Comparison of ENCODE assay signal across 23 cellular contexts in the genomic region with DNA sequence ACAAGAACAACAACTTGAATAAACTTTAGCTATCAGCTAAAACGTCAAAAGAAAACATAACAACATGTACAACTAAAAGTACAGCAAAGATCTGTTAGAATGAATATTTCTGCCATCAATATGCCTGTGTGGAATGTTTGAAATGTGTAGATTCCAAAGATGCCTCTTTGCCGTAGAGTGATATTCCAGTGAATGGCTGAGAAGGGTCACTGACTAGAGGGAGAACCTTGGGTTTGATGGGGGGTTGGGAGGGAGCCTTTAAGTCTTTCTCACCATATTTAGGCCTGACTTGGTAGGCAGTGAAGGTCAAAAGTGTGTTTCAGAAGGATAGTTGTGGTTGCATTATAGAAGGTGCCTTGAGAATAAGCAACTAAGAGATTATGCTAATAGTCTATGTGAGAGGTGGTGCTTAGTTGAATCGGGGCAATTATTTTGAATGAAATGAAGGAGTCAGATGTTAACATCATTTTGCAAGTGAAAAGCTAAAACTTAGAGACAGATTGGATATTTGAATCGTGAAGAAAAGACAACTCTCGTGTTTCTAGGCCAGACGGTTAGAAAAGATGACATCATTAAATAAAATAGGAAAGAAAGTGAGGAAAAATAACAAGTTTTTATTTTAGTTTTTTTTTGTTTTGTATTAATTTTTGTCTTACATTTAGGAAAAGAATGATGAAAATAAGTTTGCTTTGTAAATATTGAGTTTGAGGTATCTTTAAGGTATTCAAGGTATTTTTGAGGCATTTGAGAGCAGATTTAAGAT. TPM values are rescaled to one million over a fixed set of nuclear protein-coding genes. Genes with fewer than 3 reads are reported as not detected.
DNase-seq lines count a peak whose midpoint lies in the region; ATAC-seq, FAIRE-seq and TF ChIP-seq lines count a peak whose summit lies in the region.
"Had no signal": no experiment of that assay in that cellular context is flagged by ENCODE, and none has a peak within 500 bp of the region (broad histone marks: within the 10 kb centered on the region; RNA-seq: fewer than 3 reads in every experiment).

No MANE protein-coding gene starts in this region.

- TF ChIP-seq EP300 in A549 (IDR thresholded peaks at IDR 0.05) (no peak), GM12878 (IDR thresholded peaks at IDR 0.05; ENCODE audit: borderline replicate concordance in 1 of 2, control insufficient read depth in 1 of 2, low read depth in 2 of 2, low read length in 2 of 2) (no peak)

- H3K4me2 ChIP-seq in A549, result no peak overlapping the region
- H3K4me2 ChIP-seq in IMR-90 (ENCODE audit: low read depth, low read length), result no peak overlapping the region
- H3K4me2 ChIP-seq in GM12878 (ENCODE audit: control insufficient read depth, insufficient read depth), result no peak overlapping the region
- H3K4me2 ChIP-seq in hepatocyte, result no peak overlapping the region
- H3K4me2 ChIP-seq: BLaER1 had no signal

- no peak overlapping the region for H2AK5ac ChIP-seq in IMR-90 (ENCODE audit: low read depth, low read length)

- H3K9me3 Mint-ChIP-seq in stimulated activated naive B cell treated with anti-CD40 and anti-IgM and Interleukin-4, amounts not matched to agents 10 μg/mL and 1 μg/mL and 100 μg/mL, for 72 hours, result peaks cover 0 to 8% of the 10 kb centered on the region in 2 donors

- dilution Hi-C loops in IMR-90 (cut with HindIII; ENCODE audit: low sequenced_read_pairs, unreplicated experiment), result no loop called here

- H4K20me1 ChIP-seq in IMR-90 (ENCODE audit: insufficient read depth, low read length) (no peaks in the 10 kb centered on the region), GM12878 (ENCODE audit: control insufficient read depth, insufficient read depth) (no peaks in the 10 kb centered on the region), hepatocyte (ENCODE audit: insufficient read depth, poor library complexity, severe bottlenecking) (no peaks in the 10 kb centered on the region)
- H4K20me1 ChIP-seq: BLaER1 had no signal

- no peak overlapping the region for H2AK9ac ChIP-seq in IMR-90 (replicated peaks; ENCODE audit: low read depth, low read length, poor library complexity)

- H3K56ac ChIP-seq in IMR-90 (ENCODE audit: extremely low read depth, insufficient read depth, low read length), result no peak overlapping the region

- in situ Hi-C loops in IMR-90 (cut with MboI; ENCODE audit: low sequenced_read_pairs) (no loop called here), GM12878 (cut with MboI) (no loop called here)

- H3K27ac Mint-ChIP-seq in stimulated activated naive B cell treated with anti-CD40 and anti-IgM and Interleukin-4, amounts not matched to agents 10 μg/mL and 1 μg/mL and 100 μg/mL, for 72 hours, result no peak overlapping the region
- H3K27ac Mint-ChIP-seq in T-helper 17 cell, result no peak overlapping the region

- H3K27me3 ChIP-seq in IMR-90 (ENCODE audit: control insufficient read depth, insufficient read depth, low read length) (no peaks in the 10 kb centered on the region), GM12878 (replicated peaks in 1 of 2; ENCODE audit: control insufficient read depth in 2 of 2, insufficient read depth in 2 of 2, low read length in 1 of 2) (no peaks in the 10 kb centered on the region), hepatocyte (no peaks in the 10 kb centered on the region)
- H3K27me3 ChIP-seq: BLaER1, Peyer's patch, SJSA1 had no signal

- no peak overlapping the region for H2BK120ac ChIP-seq in IMR-90 (ENCODE audit: low read depth, low read length)

- no peaks in the 10 kb centered on the region for H3K79me1 ChIP-seq in IMR-90 (ENCODE audit: low read depth in 1 of 2, low read length in 2 of 2)

- peaks cover 0 to 2% of the 10 kb centered on the region in 2 donors for H3K36me3 Mint-ChIP-seq in stimulated activated naive B cell treated with anti-CD40 and anti-IgM and Interleukin-4, amounts not matched to agents 10 μg/mL and 1 μg/mL and 100 μg/mL, for 72 hours
- H3K36me3 Mint-ChIP-seq in T-helper 17 cell (ENCODE audit: low read depth), result no peaks in the 10 kb centered on the region
- H3K36me3 Mint-ChIP-seq: CD4-positive, alpha-beta memory T cell had no signal

- RAD21 ChIA-PET in GM12878 (lab: Charles Lee; ENCODE audit: unreplicated experiment), result no interaction called here

- H3K4me3 ChIP-seq in A549 (no peak overlapping the region), IMR-90 (ENCODE audit: insufficient read depth, low read depth, low read length) (no peak overlapping the region), GM12878 (no peak overlapping the region), hepatocyte (no peak overlapping the region)
- H3K4me3 ChIP-seq: BLaER1, Peyer's patch, SJSA1 had no signal

- H3K27me3 Mint-ChIP-seq in stimulated activated naive B cell treated with anti-CD40 and anti-IgM and Interleukin-4, amounts not matched to agents 10 μg/mL and 1 μg/mL and 100 μg/mL, for 72 hours, result no peaks in the 10 kb centered on the region
- no peaks in the 10 kb centered on the region for H3K27me3 Mint-ChIP-seq in T-helper 17 cell
- H3K27me3 Mint-ChIP-seq: CD4-positive, alpha-beta memory T cell had no signal

- H4K91ac ChIP-seq in IMR-90 (ENCODE audit: insufficient read depth, low read depth, low read length), result no peak overlapping the region

- whole genome bisulfite sequencing in A549 (ENCODE audit: missing lambda C conversion rate), result 81% methylated on average over 6 of the region's 6 CpGs
- 100% methylated on average over 1 of the region's 6 CpGs; no CpG with 5 or more reads in 1 of the 2 experiments for WGBS in IMR-90 (ENCODE audit: extremely low coverage in 2 of 2, insufficient read length in 1 of 2), 2 experiments
- 34% methylated on average over 6 of the region's 6 CpGs for WGBS in GM12878 (ENCODE audit: insufficient coverage, insufficient replicate concordance, low lambda C conversion rate, missing lambda C conversion rate)
- WGBS in hepatocyte (ENCODE audit: low lambda C conversion rate, missing lambda C conversion rate), result 86% methylated on average over 6 of the region's 6 CpGs

- peaks cover 14% of the 10 kb centered on the region; the same call in 1 of the 3 replicates for H3K4me1 ChIP-seq in A549
- H3K4me1 ChIP-seq in IMR-90 (ENCODE audit: control insufficient read depth, insufficient read depth, low read length), result 0 out of 2 replicates have a peak, but pooled peaks cover 1% of the 10 kb centered on the region
- H3K4me1 ChIP-seq in GM12878 (ENCODE audit: control insufficient read depth, insufficient read depth, low read length), result no peaks in the 10 kb centered on the region
- H3K4me1 ChIP-seq in hepatocyte (ENCODE audit: insufficient read depth), result peaks cover 7% of the 10 kb centered on the region
- H3K4me1 ChIP-seq: BLaER1, Peyer's patch, SJSA1 had no signal

- H3K9me3 ChIP-seq in A549 (peaks cover 5% of the 10 kb centered on the region; the same call in 1 of the 3 replicates), IMR-90 (ENCODE audit: control insufficient read depth, insufficient read depth, low read length) (no peaks in the 10 kb centered on the region), GM12878 (replicated peaks; ENCODE audit: control insufficient read depth, insufficient read depth, low read length) (no peaks in the 10 kb centered on the region; the same call in 2 of the 3 replicates), hepatocyte (ENCODE audit: low read depth) (no peaks in the 10 kb centered on the region), T-helper 17 cell (ENCODE audit: control insufficient read depth, low read length, poor library complexity, severe bottlenecking) (no peaks in the 10 kb centered on the region)
- H3K9me3 ChIP-seq: BLaER1, Peyer's patch, SJSA1 had no signal

- H2BK5ac ChIP-seq in IMR-90 (ENCODE audit: low read depth, low read length, poor library complexity, severe bottlenecking), result no peak overlapping the region

- no peak overlapping the region for H3K23ac ChIP-seq in IMR-90 (ENCODE audit: low read depth, low read length)

- intact Hi-C loops in IMR-90 (cut with micrococcal nuclease), result no loop called here
- intact Hi-C loops in GM12878 (cut with micrococcal nuclease; ENCODE audit: unreplicated experiment), result no loop called here

- no peak overlapping the region for H3K18ac ChIP-seq in IMR-90 (ENCODE audit: low read depth, low read length)

- H3K36me3 ChIP-seq in IMR-90 (ENCODE audit: control insufficient read depth, insufficient read depth, low read length) (no peaks in the 10 kb centered on the region), GM12878 (ENCODE audit: control insufficient read depth in 2 of 2, insufficient read depth in 2 of 2, low read length in 1 of 2) (no peaks in the 10 kb centered on the region), hepatocyte (replicated peaks; ENCODE audit: insufficient read depth, low read depth) (no peaks in the 10 kb centered on the region)
- H3K36me3 ChIP-seq: BLaER1, Peyer's patch, SJSA1 had no signal

- no peak overlapping the region; a peak in 1 of 6 replicates for H3K27ac ChIP-seq in A549
- H3K27ac ChIP-seq in IMR-90 (ENCODE audit: insufficient read depth, low read length), result no peak overlapping the region
- H3K27ac ChIP-seq in GM12878 (ENCODE audit: control insufficient read depth, insufficient read depth), result no peak overlapping the region
- H3K27ac ChIP-seq in hepatocyte, result peak overlapping the region; percentile 7
- H3K27ac ChIP-seq: BLaER1, HL-60, Peyer's patch, SJSA1 had no signal

- TF ChIP-seq CTCF in A549 (IDR thresholded peaks at IDR 0.05) (no peak), IMR-90 (conservative IDR thresholded peaks at IDR 0.05; ENCODE audit: low read depth, low read length) (no peak), GM12878 (IDR thresholded peaks at IDR 0.05 in 2 of 3, conservative IDR thresholded peaks at IDR 0.05 in 1 of 3; ENCODE audit: control insufficient read depth in 2 of 3, extremely low read depth in 1 of 3, insufficient read depth in 1 of 3, low read depth in 3 of 3, low read length in 3 of 3) (no peak), hepatocyte (IDR thresholded peaks at IDR 0.05; ENCODE audit: poor library complexity) (no peak)

- BruUV-seq in IMR-90 (replicated peaks; lab: Mats Ljungman, UMichigan) (no TSS peak), GM12878 (replicated peaks; lab: Mats Ljungman, UMichigan) (no TSS peak)

- H3K9me2 ChIP-seq in hepatocyte (replicated peaks; ENCODE audit: insufficient read depth), result no peaks in the 10 kb centered on the region

- H4K8ac ChIP-seq in IMR-90 (ENCODE audit: low read depth in 2 of 2, low read length in 2 of 2), result no peak overlapping the region

- TF ChIP-seq RAD21 in A549 (conservative IDR thresholded peaks at IDR 0.05 in 1 of 2, IDR thresholded peaks at IDR 0.05 in 1 of 2) (no peak), IMR-90 (IDR thresholded peaks at IDR 0.05; ENCODE audit: low read length) (no peak), GM12878 (IDR thresholded peaks at IDR 0.05; ENCODE audit: insufficient read depth, low read depth, low read length) (no peak)

- H2BK15ac ChIP-seq in IMR-90 (ENCODE audit: low read depth, low read length), result no peak overlapping the region

- H2AFZ ChIP-seq in IMR-90 (replicated peaks; ENCODE audit: low read length, poor library complexity) (no peak overlapping the region), GM12878 (ENCODE audit: control insufficient read depth, low read depth, low read length) (no peak overlapping the region), hepatocyte (no peak overlapping the region)

- H2BK20ac ChIP-seq in IMR-90 (ENCODE audit: low read depth, low read length), result no peak overlapping the region

- no peak for DNase-seq in A549 (ENCODE audit: low read depth in 1 of 2, low spot score in 1 of 2)
- no peak for DNase-seq in IMR-90
- DNase-seq in GM12878 (ENCODE audit: low read depth, low spot score), result no peak
- DNase-seq in hepatocyte (ENCODE audit: low spot score), result no peak
- no peak for DNase-seq in stimulated activated naive B cell treated with anti-CD40 and anti-IgM and Interleukin-4, amounts not matched to agents 10 μg/mL and 1 μg/mL and 100 μg/mL, for 72 hours
- no peak for DNase-seq in NCI-H1694 (lab: John Stamatoyannopoulos, UW)
- DNase-seq in T-helper 17 cell, result no peak
- DNase-seq: CD4-positive, alpha-beta memory T cell; DMS153; H7; NCI-H1092 treated with DMSO at 0.1 percent for 48 hours; NCI-H146; NCI-H2081 treated with DMSO at 0.1 percent for 48 hours; NCI-H446 treated with DMSO at 0.1 percent for 48 hours; NK-92 treated with Interleukin-12 subunit alpha and Interleukin-12 subunit beta, amount 100 ng/mL, for 24 hours; Peyer's patch had no signal

- H3K4me1 Mint-ChIP-seq in stimulated activated naive B cell treated with anti-CD40 and anti-IgM and Interleukin-4, amounts not matched to agents 10 μg/mL and 1 μg/mL and 100 μg/mL, for 72 hours, result no peaks in the 10 kb centered on the region
- no peaks in the 10 kb centered on the region for H3K4me1 Mint-ChIP-seq in T-helper 17 cell
- H3K4me1 Mint-ChIP-seq: CD4-positive, alpha-beta memory T cell had no signal

- SMC1A ChIA-PET in GM12878 (lab: Charles Lee; ENCODE audit: uncharacterized antibody, unreplicated experiment), result no interaction called here

- H3K4me3 Mint-ChIP-seq in stimulated activated naive B cell treated with anti-CD40 and anti-IgM and Interleukin-4, amounts not matched to agents 10 μg/mL and 1 μg/mL and 100 μg/mL, for 72 hours, result no peak overlapping the region
- no peak overlapping the region for H3K4me3 Mint-ChIP-seq in T-helper 17 cell
- H3K4me3 Mint-ChIP-seq: CD4-positive, alpha-beta memory T cell had no signal

- H3K79me2 ChIP-seq in GM12878 (ENCODE audit: control insufficient read depth, insufficient read depth, low read length) (no peaks in the 10 kb centered on the region), hepatocyte (no peaks in the 10 kb centered on the region)

- H3K4ac ChIP-seq in IMR-90 (ENCODE audit: low read depth, low read length), result no peak overlapping the region

- no peak overlapping the region for H4K5ac ChIP-seq in IMR-90 (ENCODE audit: low read depth, low read length)

- H3K9me1 ChIP-seq in IMR-90 (ENCODE audit: insufficient read depth, low read length), result no peaks in the 10 kb centered on the region

- no peak overlapping the region for H3K14ac ChIP-seq in IMR-90 (replicated peaks; ENCODE audit: low read depth, low read length)

- TF ChIP-seq POLR2A in A549 (IDR thresholded peaks at IDR 0.05; ENCODE audit: low read length), result no peak
- TF ChIP-seq POLR2A in IMR-90 (IDR thresholded peaks at IDR 0.05; ENCODE audit: low read depth, low read length), result no peak
- no peak for TF ChIP-seq POLR2A in GM12878 (IDR thresholded peaks at IDR 0.05; ENCODE audit: low read depth, low read length)

- no peak overlapping the region for H3K9ac ChIP-seq in IMR-90 (ENCODE audit: low read depth, low read length)
- no peak overlapping the region for H3K9ac ChIP-seq in GM12878 (ENCODE audit: control insufficient read depth, insufficient read depth, low read length)
- H3K9ac ChIP-seq: BLaER1 had no signal

- ATAC-seq in A549 (no peak), IMR-90 (ENCODE audit: low read depth) (peak; percentile 35; the same call in 1 of the 2 replicates), GM12878 (no peak), T-helper 17 cell (no peak), GM18858 (IDR thresholded peaks at IDR 0.05; ENCODE audit: unreplicated experiment) (no peak)
- ATAC-seq in stimulated activated naive B cell treated with anti-CD40 and anti-IgM and Interleukin-4, amounts not matched to agents 10 μg/mL and 1 μg/mL and 100 μg/mL, for 72 hours (replicated peaks), result no peak

- POLR2A ChIA-PET in A549 (lab: Yijun Ruan, JAX), result no interaction called here
- POLR2A ChIA-PET in IMR-90 (lab: Charles Lee; ENCODE audit: unreplicated experiment), result no interaction called here
- POLR2A ChIA-PET in GM12878 (lab: Charles Lee), result no interaction called here

- FAIRE-seq in A549 (lab: Jason Lieb, UNC), result peak; percentile 70
- FAIRE-seq in GM12878 (lab: Jason Lieb, UNC), result no peak
- FAIRE-seq: GM12891, GM18507, HTR-8/SVneo had no signal

- CTCF ChIA-PET in A549 (lab: Yijun Ruan, JAX) (interaction anchor here (0.6 kb wide), 1 partner anchor 350 kb away, joined by 3 read pairs; no protein-coding TSS in a partner anchor), IMR-90 (lab: Yijun Ruan, JAX) (no interaction called here), GM12878 (lab: Yijun Ruan, JAX) (no interaction called here)

RNA-seq across cellular contexts. Expression of a gene that starts 53.8 kb away (rescaled TPM):
- polyA plus RNA-seq in A549 (2011; rRNA removed) (80.4 and 84.3 TPM in 2 replicates), A549 (2017; fragmentation: RNase III; extraction: RNeasy Plus Mini Kit Qiagen cat#74134 plus additional on column Dnase treatment) (14.9 to 26.3 TPM (median 17.6 TPM) in 3 replicates), IMR-90 (2012; rRNA removed) (1.6 TPM in 2 replicates), GM12878 (2011; rRNA removed) (not detected in 2 replicates), GM12878 (2014; fragmentation: Illumina TruSeq; extraction: Trizol) (1.5 and 1.7 TPM in 2 replicates), GM12878 (2014; fragmentation: Nextera tagmentation; extraction: Ambion mirVana) (1 to 10 TPM in 1 of 2 experiments, under 1 TPM in 1; 0.93 to 1.8 TPM), GM12878 (2014; rRNA removed) (0.70 and 0.96 TPM in 2 replicates), GM12878 (2016; fragmentation: Nextera tagmentation; extraction: Ambion mirVana) (1 to 10 TPM; 1.5 to 3.3 TPM), hepatocyte (20.8 and 21.3 TPM in 2 replicates)
- 3.8 and 4.3 TPM in 2 replicates for polyA plus RNA-seq in A549 (2012; cell fraction: cytosol; rRNA removed)
- 3.2 and 4.1 TPM in 2 replicates for polyA plus RNA-seq in A549 (2012; cell fraction: nucleus; rRNA removed)
- 18.8 and 23.8 TPM in 2 replicates for polyA minus RNA-seq in A549 (2011; rRNA and poly(A)+ RNA removed)
- total RNA-seq in IMR-90 (2012; rRNA removed) (3.8 and 4.4 TPM in 2 replicates), GM12878 (2014; rRNA removed) (1.8 and 1.9 TPM in 2 replicates), GM12878 (2014; rRNA removed; fragmentation: Illumina TruSeq; extraction: Trizol) (1.9 TPM in 2 replicates), GM12878 (2021) (1.1 TPM in 2 replicates), hepatocyte (19.3 and 24.9 TPM in 2 replicates), T-helper 17 cell (under 1 TPM; 0.35 to 0.96 TPM)
- 0.22 and 0.39 TPM in 2 replicates for polyA plus RNA-seq in IMR-90 (2012; cell fraction: cytosol; rRNA removed)
- polyA plus RNA-seq in IMR-90 (2012; cell fraction: nucleus; rRNA removed; ENCODE audit: low replicate concordance), result 0.04 and 0.80 TPM in 2 replicates
- 0.15 TPM in 1 of 2 replicates, not detected in the other for total RNA-seq in GM12878 (2013; cell fraction: nucleolus; rRNA removed)
- 0.58 TPM for polyA plus RNA-seq in GM12878 (2011; ENCODE audit: low read depth)
- polyA plus RNA-seq in GM12878 (2011; cell fraction: cytosol; rRNA removed), result not detected in 2 replicates
- 0.04 TPM in 1 of 2 replicates, not detected in the other for polyA plus RNA-seq in GM12878 (2011; cell fraction: nucleus; rRNA removed)
- polyA plus RNA-seq in GM12878 (2012), result 0.72 and 2.1 TPM in 2 replicates
- not detected in 2 replicates for polyA minus RNA-seq in GM12878 (2011; rRNA and poly(A)+ RNA removed)
- polyA minus RNA-seq in GM12878 (2011; cell fraction: cytosol; rRNA and poly(A)+ RNA removed), result 0.80 TPM in 1 of 2 replicates, not detected in the other
- polyA minus RNA-seq in GM12878 (2011; cell fraction: nucleus; rRNA and poly(A)+ RNA removed), result not detected in 2 replicates
- polyA plus RNA-seq: CD4-positive, alpha-beta memory T cell had no signal
